Comparison of ENCODE assay signal across 8 cellular contexts in the genomic region with DNA sequence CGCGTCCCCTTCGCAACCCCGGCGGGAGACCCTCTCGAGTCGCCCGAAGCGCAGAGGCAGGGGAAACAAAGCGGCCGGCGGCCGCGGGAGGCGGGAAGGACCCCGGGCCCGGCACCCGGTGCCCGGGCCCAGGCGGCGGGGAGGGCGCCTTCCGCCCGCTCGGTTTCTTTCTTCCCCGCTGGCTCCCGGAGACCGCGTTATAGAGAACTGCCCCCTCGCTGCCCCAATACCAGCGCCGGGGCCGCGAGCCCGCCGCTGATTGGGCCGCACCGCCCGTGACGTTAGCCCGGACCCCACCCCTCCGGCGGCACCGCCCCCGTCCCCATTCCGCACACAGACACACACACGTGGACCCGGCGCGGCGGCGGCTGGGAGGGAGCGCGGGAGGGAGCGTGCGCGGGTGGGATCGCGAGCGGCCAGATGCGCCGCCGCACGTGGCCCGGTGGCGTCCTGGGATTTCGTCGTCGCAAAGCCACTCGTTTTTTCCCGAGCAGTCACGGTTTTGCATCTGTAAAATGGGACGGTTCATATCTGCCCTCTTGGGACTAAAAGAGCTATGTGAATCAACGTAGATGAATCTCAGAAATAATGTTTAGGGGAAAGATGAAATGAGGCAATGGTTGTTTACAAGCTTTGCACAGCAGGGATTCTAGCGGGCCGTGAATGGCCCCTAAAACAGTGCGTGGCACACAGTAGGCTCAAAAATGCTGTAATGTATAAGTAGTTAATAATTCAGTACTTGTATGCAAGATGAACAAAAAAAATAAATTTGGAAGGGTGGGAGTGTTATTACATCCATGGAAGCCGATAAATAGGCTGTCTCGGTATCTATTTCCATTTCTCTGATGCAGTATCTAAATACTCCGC. TPM values are rescaled to one million over a fixed set of nuclear protein-coding genes. Genes with fewer than 3 reads are reported as not detected.
DNase-seq lines count a peak whose midpoint lies in the region; ATAC-seq and TF ChIP-seq lines count a peak whose summit lies in the region.

A gene (minus strand): TSS at position 209 of the 867 bp plus-strand sequence. CDS start 462 bp downstream, outside the sequence.

- H4K20me1 ChIP-seq in OCI-LY7 (ENCODE audit: insufficient read depth, low read length), result no peaks in the 10 kb centered on the region

- peak within 1 kb of the TSS; percentile 70 to 92 (median 82) for H3K4me3 Mint-ChIP-seq in CD4-positive, CD25-positive, alpha-beta regulatory T cell

- H3K9me3 ChIP-seq in CD4-positive, CD25-positive, alpha-beta regulatory T cell (ENCODE audit: control insufficient read depth in 2 of 2, low read length in 2 of 2), result no peaks in the 10 kb centered on the region
- H3K9me3 ChIP-seq in OCI-LY7 (ENCODE audit: low read length) (no peaks in the 10 kb centered on the region), esophagus (ENCODE audit: control insufficient read depth in 2 of 2, insufficient read depth in 1 of 2, low read depth in 1 of 2, low read length in 1 of 2) (no peaks in the 10 kb centered on the region)

- H3K27ac ChIP-seq in CD4-positive, CD25-positive, alpha-beta regulatory T cell (ENCODE audit: insufficient read depth, low read length, poor library complexity, severe bottlenecking), result no peak within 1 kb of the TSS
- H3K27ac ChIP-seq in OCI-LY7 (ENCODE audit: low read depth, low read length, poor library complexity, severe bottlenecking) (peak within 1 kb of the TSS; percentile 31), esophagus (ENCODE audit: low read depth in 2 of 2, low read length in 1 of 2) (no peak within 1 kb of the TSS)

- H3K27me3 Mint-ChIP-seq in CD4-positive, CD25-positive, alpha-beta regulatory T cell, result peaks cover 48% of the 10 kb centered on the region

- no TSS peak for BruUV-seq in OCI-LY7 (replicated peaks; lab: Mats Ljungman, UMichigan)

- intact Hi-C loops in OCI-LY7 (cut with micrococcal nuclease; ENCODE audit: unreplicated experiment), result no loop called here

- peak within 1 kb of the TSS; percentile 85 for H2AFZ ChIP-seq in OCI-LY7 (ENCODE audit: low read length)

- peaks cover 11 to 27% (median 16%) of the 10 kb centered on the region in 4 donors for H3K4me1 Mint-ChIP-seq in CD4-positive, CD25-positive, alpha-beta regulatory T cell

- H3K27ac Mint-ChIP-seq in CD4-positive, CD25-positive, alpha-beta regulatory T cell, result peak within 1 kb of the TSS in 1 of 3 donors; percentile 6

- no peaks in the 10 kb centered on the region for H3K9me2 ChIP-seq in OCI-LY7 (ENCODE audit: insufficient read depth, low read length)

- peaks cover 2% of the 10 kb centered on the region for H3K27me3 ChIP-seq in CD4-positive, CD25-positive, alpha-beta regulatory T cell (ENCODE audit: control insufficient read depth, insufficient read depth, low read length)
- H3K27me3 ChIP-seq in esophagus (ENCODE audit: control insufficient read depth in 1 of 2, insufficient read depth in 2 of 2, low read length in 2 of 2), result peaks cover 0 to 4% of the 10 kb centered on the region in 2 donors

- peak; percentile 83 to 90 for ATAC-seq in CD4-positive, CD25-positive, alpha-beta regulatory T cell (ENCODE audit: low read depth in 2 of 2)
- ATAC-seq in GM19452 (IDR thresholded peaks at IDR 0.05; ENCODE audit: unreplicated experiment), result peak; percentile 62

- WGBS in esophagus, 2 donors, result 3% methylated on average over 66 to 80 of the region's 80 CpGs

- peak; percentile 71 to 89 (median 79) for DNase-seq in CD4-positive, CD25-positive, alpha-beta regulatory T cell
- DNase-seq in HuH-7 (ENCODE audit: low spot score) (peak; percentile 90), OCI-LY7 (ENCODE audit: low spot score) (peak; percentile 90), activated T-cell treated with anti-CD3 and anti-CD28 coated beads for 24 hours (ENCODE audit: low read depth) (peak; percentile 91), myocyte (ENCODE audit: low read depth) (peak; percentile 85)
- peak; percentile 84 to 91 for DNase-seq in stimulated activated CD8-positive, alpha-beta memory T cell treated with anti-CD3 and anti-CD28 coated beads, Interleukin-7, amount 100 ng/mL, for 4 hours (ENCODE audit: low read depth in 2 of 2)

- H3K36me3 Mint-ChIP-seq in CD4-positive, CD25-positive, alpha-beta regulatory T cell, result no peaks in the 10 kb centered on the region

- TF ChIP-seq CTCF in OCI-LY7 (conservative IDR thresholded peaks at IDR 0.05; ENCODE audit: low read length), result no peak

- H3K9me3 Mint-ChIP-seq in CD4-positive, CD25-positive, alpha-beta regulatory T cell, result peaks cover 0 to 2% (median 0%) of the 10 kb centered on the region in 7 donors

- H3K4me3 ChIP-seq in CD4-positive, CD25-positive, alpha-beta regulatory T cell (ENCODE audit: low read depth, low read length), result peak within 1 kb of the TSS; percentile 62
- peak within 1 kb of the TSS; percentile 83 for H3K4me3 ChIP-seq in OCI-LY7 (ENCODE audit: low read depth, low read length, poor library complexity, severe bottlenecking)
- peak within 1 kb of the TSS; percentile 55 to 59 for H3K4me3 ChIP-seq in esophagus (ENCODE audit: low read depth in 1 of 2, low read length in 2 of 2)

- H3K36me3 ChIP-seq in CD4-positive, CD25-positive, alpha-beta regulatory T cell (ENCODE audit: control insufficient read depth, insufficient read depth, low read length), result no peaks in the 10 kb centered on the region
- no peaks in the 10 kb centered on the region for H3K36me3 ChIP-seq in OCI-LY7 (ENCODE audit: insufficient read depth, low read length)
- H3K36me3 ChIP-seq in esophagus (ENCODE audit: control insufficient read depth in 2 of 2, insufficient read depth in 2 of 2, low read length in 1 of 2), result no peaks in the 10 kb centered on the region

- peaks cover 19% of the 10 kb centered on the region for H3K4me1 ChIP-seq in CD4-positive, CD25-positive, alpha-beta regulatory T cell (ENCODE audit: control insufficient read depth, insufficient read depth, low read length, poor library complexity, severe bottlenecking)
- H3K4me1 ChIP-seq in OCI-LY7 (ENCODE audit: insufficient read depth, low read length, poor library complexity, severe bottlenecking), result peaks cover 37% of the 10 kb centered on the region
- H3K4me1 ChIP-seq in esophagus (ENCODE audit: control insufficient read depth in 2 of 2, insufficient read depth in 2 of 2, low read length in 1 of 2), result peaks cover 0 to 6% of the 10 kb centered on the region in 2 donors

- POLR2A ChIA-PET in OCI-LY7 (lab: Charles Lee), result interaction anchor here (0.6 to 1.5 kb wide), 2 partner anchors 77 to 120 kb away, joined by 3 read pairs; a partner anchor contains a TSS

- CTCF ChIA-PET in OCI-LY7 (lab: Charles Lee; ENCODE audit: unreplicated experiment), result no interaction called here

- no peaks in the 10 kb centered on the region for H3K79me2 ChIP-seq in OCI-LY7 (ENCODE audit: insufficient read depth, low read depth, low read length)

- peak within 1 kb of the TSS; percentile 94 for H3K4me2 ChIP-seq in OCI-LY7 (ENCODE audit: low read length)

RNA-seq across cellular contexts. Expression of the gene that starts here (rescaled TPM):
- total RNA-seq in CD4-positive, CD25-positive, alpha-beta regulatory T cell, result 0.59 TPM
- polyA plus RNA-seq in CD4-positive, CD25-positive, alpha-beta regulatory T cell, result under 1 TPM in 1 of 4 donors, not detected in 3; 0.13 TPM
- total RNA-seq in OCI-LY7 (2014; rRNA removed; shearing (Covaris generic)), result 8.3 and 11.8 TPM in 2 replicates
- total RNA-seq in OCI-LY7 (2022) (21.7 and 27.2 TPM in 2 replicates), myocyte (0.94 and 1.2 TPM in 2 replicates)
- polyA plus RNA-seq in esophagus, result 1 to 10 TPM; 1.1 to 1.9 TPM
- 1.1 TPM for polyA plus RNA-seq in myocyte (2012)

Comparison
In these comparisons a context has a peak if more than half of its experiments do, and no peak if none do; other contexts are left out.
1. Peak in DNase-seq, ATAC-seq and H3K4me3 ChIP-seq in CD4-positive, CD25-positive, alpha-beta regulatory T cell; RNA of the gene not detected or under 1 TPM.